ENCODE assay signal across 8 cellular contexts in genomic region chr17:28743243-28744103, GRCh38. TPM values are rescaled to one million over a fixed set of nuclear protein-coding genes. Genes with fewer than 3 reads are reported as not detected.
DNase-seq lines count a peak whose midpoint lies in the region; ATAC-seq and TF ChIP-seq lines count a peak whose summit lies in the region.

Gene TRAF4 (plus strand): TSS chr17:28744011. CDS start chr17:28744113, 102 bp downstream.

- H3K4me1 Mint-ChIP-seq in activated CD4-positive, alpha-beta memory T cell treated with anti-CD3 and anti-CD28 coated beads for 36 hours (ENCODE audit: low read depth) = peaks cover 32% of the 10 kb centered on the region

- H3K9me3 Mint-ChIP-seq in activated CD4-positive, alpha-beta memory T cell treated with anti-CD3 and anti-CD28 coated beads for 36 hours = no peaks in the 10 kb centered on the region

- H3K4me1 ChIP-seq in BLaER1 treated with 17β-estradiol and CSF1 and Interleukin-3, amounts not matched to agents 10 nM and 100 nM = peaks cover 69 to 82% (median 75%) of the 10 kb centered on the region in 10 experiments

- H3K36me3 Mint-ChIP-seq in activated CD4-positive, alpha-beta memory T cell treated with anti-CD3 and anti-CD28 coated beads for 36 hours = peaks cover 25% of the 10 kb centered on the region

- intact Hi-C loops in activated CD4-positive, alpha-beta memory T cell treated with anti-CD3 and anti-CD28 coated beads for 36 hours (cut with micrococcal nuclease) = loop anchor here (1.0 kb wide), 1 partner anchor 15 kb away; the partner anchor contains the start of gene NEK8
- intact Hi-C loops in lower leg skin (cut with DNase I; ENCODE audit: low total_unique reads) = no loop called here

- ATAC-seq in GM19324 (IDR thresholded peaks at IDR 0.05; ENCODE audit: low FRiP score, unreplicated experiment) (peak; percentile 73), HG03442 (IDR thresholded peaks at IDR 0.05; ENCODE audit: unreplicated experiment) (peak; percentile 58)

- H3K9ac ChIP-seq in BLaER1 treated with 17β-estradiol and CSF1 and Interleukin-3, amounts not matched to agents 10 nM and 100 nM = peak within 1 kb of the TSS; percentile 88 to 98 (median 92)

- H3K36me3 ChIP-seq in BLaER1 treated with 17β-estradiol and CSF1 and Interleukin-3, amounts not matched to agents 10 nM and 100 nM = peaks cover 20 to 30% (median 26%) of the 10 kb centered on the region in 11 experiments

- POLR2A ChIA-PET in activated CD4-positive, alpha-beta memory T cell treated with anti-CD3 and anti-CD28 coated beads for 36 hours (lab: Charles Lee) = interaction anchor here (1.4 to 13.5 kb wide), 2 partner anchors 17 to 24 kb away, joined by 7 to 202 read pairs; partner anchors contain the start of genes NEK8, RPL23A and TLCD1

- CTCF ChIA-PET in activated CD4-positive, alpha-beta memory T cell treated with anti-CD3 and anti-CD28 coated beads for 36 hours (lab: Charles Lee) = interaction anchor here (1.0 to 16.9 kb wide), 3 partner anchors 16 to 159 kb away, joined by 3 to 632 read pairs (median 7); partner anchors contain the start of genes NEK8 and TLCD1

- DNase-seq in NCI-H748 (lab: John Stamatoyannopoulos, UW; ENCODE audit: unreplicated experiment) (peak; percentile 94), ecto neural progenitor cell (ENCODE audit: low spot score) (peak; percentile 94), lower leg skin (ENCODE audit: low spot score in 2 of 2) (peak; percentile 69 to 94)
- peak; percentile 83 for DNase-seq in activated CD4-positive, alpha-beta memory T cell treated with anti-CD3 and anti-CD28 coated beads for 36 hours
- peak; percentile 49 to 85 (median 62) for DNase-seq in stimulated activated CD4-positive, alpha-beta T cell treated with anti-CD3 and anti-CD28 coated beads, TNF-alpha, amount 100 ng/mL, for 24 hours (ENCODE audit: low read depth in 3 of 3)

- peak within 1 kb of the TSS; percentile 92 to 100 (median 98) for H3K4me2 ChIP-seq in BLaER1 treated with 17β-estradiol and CSF1 and Interleukin-3, amounts not matched to agents 10 nM and 100 nM

- H4K20me1 ChIP-seq in BLaER1 treated with 17β-estradiol and CSF1 and Interleukin-3, amounts not matched to agents 10 nM and 100 nM = peaks cover 37 to 50% (median 42%) of the 10 kb centered on the region in 11 experiments

- peak within 1 kb of the TSS; percentile 90 for H3K4me3 Mint-ChIP-seq in activated CD4-positive, alpha-beta memory T cell treated with anti-CD3 and anti-CD28 coated beads for 36 hours

- H3K9me3 ChIP-seq in BLaER1 treated with 17β-estradiol and CSF1 and Interleukin-3, amounts not matched to agents 10 nM and 100 nM (replicated peaks in 1 of 11) = peaks cover 0 to 25% (median 0%) of the 10 kb centered on the region in 11 experiments; a peak in 9 of 22 replicates

- peak in 1 of 2 donors; percentile 58 for TF ChIP-seq POLR2A in lower leg skin (IDR thresholded peaks at IDR 0.05)

- H3K27ac Mint-ChIP-seq in activated CD4-positive, alpha-beta memory T cell treated with anti-CD3 and anti-CD28 coated beads for 36 hours = peak within 1 kb of the TSS; percentile 89

- H3K4me3 ChIP-seq in BLaER1 treated with 17β-estradiol and CSF1 and Interleukin-3, amounts not matched to agents 10 nM and 100 nM = peak within 1 kb of the TSS; percentile 73 to 99 (median 94)
- peak within 1 kb of the TSS; percentile 37 for H3K4me3 ChIP-seq in lower leg skin (ENCODE audit: low read depth, poor library complexity, severe bottlenecking)

- WGBS in lower leg skin, 2 donors = 1% methylated on average over 35 to 59 of the region's 70 CpGs

- H3K27ac ChIP-seq in BLaER1 treated with 17β-estradiol and CSF1 and Interleukin-3, amounts not matched to agents 10 nM and 100 nM = peak within 1 kb of the TSS; percentile 61 to 95 (median 91)

- H3K27me3 Mint-ChIP-seq in activated CD4-positive, alpha-beta memory T cell treated with anti-CD3 and anti-CD28 coated beads for 36 hours = no peaks in the 10 kb centered on the region

- H3K27me3 ChIP-seq in BLaER1 treated with 17β-estradiol and CSF1 and Interleukin-3, amounts not matched to agents 10 nM and 100 nM = no peaks in the 10 kb centered on the region

- TF ChIP-seq CTCF in lower leg skin (IDR thresholded peaks at IDR 0.05) = no peak

RNA-seq across cellular contexts. Expression of gene TRAF4, which starts in this region (rescaled TPM):
- total RNA-seq in activated CD4-positive, alpha-beta memory T cell treated with anti-CD3 and anti-CD28 coated beads for 36 hours = 10 to 100 TPM; 83.0 to 83.9 TPM
- 10 to 100 TPM; 11.0 to 30.9 (median 21.8) TPM for total RNA-seq in lower leg skin

Comparison
In these comparisons a context has a peak if more than half of its experiments do, and no peak if none do; other contexts are left out.
1. Peak in every context shown above with its lines: DNase-seq, ATAC-seq, H3K4me3 ChIP-seq and H3K27ac ChIP-seq.